8 cellular contexts compared by ENCODE assay signal in genomic region chr17:78979780-78980623, GRCh38. TPM values are rescaled to one million over a fixed set of nuclear protein-coding genes. Genes with fewer than 3 reads are reported as not detected.
DNase-seq lines count a peak whose midpoint lies in the region; ATAC-seq lines count a peak whose summit lies in the region.

TSS of gene LGALS3BP (minus strand) at chr17:78979923. CDS start at chr17:78977191, 2,732 bp downstream.

- H3K9me3 Mint-ChIP-seq in activated CD8-positive, alpha-beta T cell treated with anti-CD3 and anti-CD28 coated beads, Interleukin-2, amount 10 ng/mL, durations not matched to agents 7 days and 5 days (ENCODE audit: insufficient read depth) = no peaks in the 10 kb centered on the region

- no peaks in the 10 kb centered on the region for H3K36me3 ChIP-seq in ES-I3 (ENCODE audit: insufficient read depth, low read length)
- H3K36me3 ChIP-seq in thymus (ENCODE audit: control insufficient read depth, insufficient read depth) = peaks cover 13% of the 10 kb centered on the region

- no peaks in the 10 kb centered on the region for H3K27me3 Mint-ChIP-seq in activated CD8-positive, alpha-beta T cell treated with anti-CD3 and anti-CD28 coated beads, Interleukin-2, amount 10 ng/mL, durations not matched to agents 7 days and 5 days (ENCODE audit: low read depth)

- ATAC-seq in activated CD8-positive, alpha-beta T cell treated with anti-CD3 and anti-CD28 coated beads, Interleukin-2, amount 10 ng/mL, durations not matched to agents 7 days and 5 days = peak; percentile 84
- ATAC-seq in GM21737 (IDR thresholded peaks at IDR 0.05; ENCODE audit: unreplicated experiment) = no peak
- no peak for ATAC-seq in GM21786 (IDR thresholded peaks at IDR 0.05; ENCODE audit: unreplicated experiment)

- H3K27ac Mint-ChIP-seq in activated CD8-positive, alpha-beta T cell treated with anti-CD3 and anti-CD28 coated beads, Interleukin-2, amount 10 ng/mL, durations not matched to agents 7 days and 5 days = peak within 1 kb of the TSS; percentile 85

- H3K9ac ChIP-seq in ES-I3 (ENCODE audit: low read depth, low read length) = peak within 1 kb of the TSS; percentile 14; the same call in 1 of the 2 replicates

- H3K9me3 ChIP-seq in ES-I3 (ENCODE audit: control insufficient read depth, insufficient read depth, low read length) (no peaks in the 10 kb centered on the region), thymus (ENCODE audit: control insufficient read depth) (no peaks in the 10 kb centered on the region)

- CTCF ChIA-PET in activated CD8-positive, alpha-beta T cell treated with anti-CD3 and anti-CD28 coated beads, Interleukin-2, amount 10 ng/mL, durations not matched to agents 7 days and 5 days (lab: Charles Lee) = interaction anchor here (1.3 to 2.4 kb wide), 3 partner anchors 9 to 114 kb away, joined by 6 to 11 read pairs (median 6); no protein-coding TSS in a partner anchor

- H3K36me3 Mint-ChIP-seq in activated CD8-positive, alpha-beta T cell treated with anti-CD3 and anti-CD28 coated beads, Interleukin-2, amount 10 ng/mL, durations not matched to agents 7 days and 5 days (ENCODE audit: low read depth) = peaks cover 13% of the 10 kb centered on the region

- peak within 1 kb of the TSS; percentile 79 for H3K4me3 Mint-ChIP-seq in activated CD8-positive, alpha-beta T cell treated with anti-CD3 and anti-CD28 coated beads, Interleukin-2, amount 10 ng/mL, durations not matched to agents 7 days and 5 days

- H3K4me1 ChIP-seq in ES-I3 (ENCODE audit: insufficient read depth, low read length) (peaks cover 4% of the 10 kb centered on the region; the same call in 1 of the 2 replicates), thymus (ENCODE audit: control insufficient read depth, insufficient read depth, low read length) (peaks cover 15% of the 10 kb centered on the region)

- POLR2A ChIA-PET in activated CD8-positive, alpha-beta T cell treated with anti-CD3 and anti-CD28 coated beads, Interleukin-2, amount 10 ng/mL, durations not matched to agents 7 days and 5 days (lab: Charles Lee) = interaction anchor here (1.6 kb wide), 1 partner anchor 139 kb away, joined by 5 read pairs; no protein-coding TSS in a partner anchor

- DNase-seq in NCI-H2107 (lab: John Stamatoyannopoulos, UW) (peak; percentile 85), epithelial cell of prostate (ENCODE audit: low read depth, low spot score) (no peak), middle frontal gyrus (ENCODE audit: extremely low spot score, low spot score) (peak; percentile 67)
- DNase-seq in activated CD8-positive, alpha-beta T cell treated with anti-CD3 and anti-CD28 coated beads, Interleukin-2, amount 10 ng/mL, durations not matched to agents 7 days and 5 days = peak; percentile 55

- no peaks in the 10 kb centered on the region for H3K27me3 ChIP-seq in thymus (ENCODE audit: control insufficient read depth, insufficient read depth)

- WGBS in thymus = 52% methylated on average over 16 of the region's 16 CpGs

- H3K27ac ChIP-seq in epithelial cell of prostate = peak within 1 kb of the TSS; percentile 50
- H3K27ac ChIP-seq in thymus (ENCODE audit: low read depth) = peak within 1 kb of the TSS; percentile 74

- H3K4me1 Mint-ChIP-seq in activated CD8-positive, alpha-beta T cell treated with anti-CD3 and anti-CD28 coated beads, Interleukin-2, amount 10 ng/mL, durations not matched to agents 7 days and 5 days (ENCODE audit: low read depth) = peaks cover 29% of the 10 kb centered on the region

- H3K4me3 ChIP-seq in thymus (ENCODE audit: low read length) = peak within 1 kb of the TSS; percentile 55

RNA-seq across cellular contexts. Expression of gene LGALS3BP, which starts in this region (rescaled TPM):
- 100 to 1,000 TPM; 172 to 181 TPM for total RNA-seq in activated CD8-positive, alpha-beta T cell treated with anti-CD3 and anti-CD28 coated beads, Interleukin-2, amount 10 ng/mL, durations not matched to agents 7 days and 5 days
- polyA plus RNA-seq in thymus = 81.3 TPM
